15 cellular contexts compared by ENCODE assay signal in genomic region chr3:146540236-146540635, GRCh38. TPM values are rescaled to one million over a fixed set of nuclear protein-coding genes. Genes with fewer than 3 reads are reported as not detected.
DNase-seq lines count a peak whose midpoint lies in the region; ATAC-seq and TF ChIP-seq lines count a peak whose summit lies in the region.
"Had no signal": no experiment of that assay in that cellular context is flagged by ENCODE, and none has a peak within 500 bp of the region (broad histone marks: within the 10 kb centered on the region; RNA-seq: fewer than 3 reads in every experiment).

No MANE protein-coding gene starts in this region.

- intact Hi-C loops in heart right ventricle (cut with DNase I) (loop anchor here in 3 of 10 donors (5.0 to 10.0 kb wide), 3 partner anchors 33 to 375 kb away; partner anchors contain the start of genes PLOD2 (in 1 of the 3) and PLSCR2 (in 1 of the 3)), Right ventricle myocardium superior (cut with DNase I) (no loop called here), esophagus muscularis mucosa (cut with DNase I) (loop anchor here (5.0 kb wide), 1 partner anchor 73 kb away; the partner anchor contains the start of gene PLSCR2)

- H3K27ac ChIP-seq in heart right ventricle = peak overlapping the region in 7 of 10 donors; percentile 21 to 99 (median 99)
- peak overlapping the region; percentile 95 to 98 (median 95) for H3K27ac ChIP-seq in esophagus muscularis mucosa (replicated peaks in 1 of 4)
- H3K27ac ChIP-seq in tibial nerve = peak overlapping the region in 3 of 4 donors; percentile 25 to 98 (median 96)
- H3K27ac ChIP-seq: BLaER1 had no signal

- H3K4me1 ChIP-seq in heart right ventricle = peaks cover 0 to 73% (median 53%) of the 10 kb centered on the region in 9 donors
- peaks cover 31 to 77% (median 68%) of the 10 kb centered on the region in 4 donors for H3K4me1 ChIP-seq in esophagus muscularis mucosa
- peaks cover 0 to 70% (median 34%) of the 10 kb centered on the region in 4 donors for H3K4me1 ChIP-seq in tibial nerve

- ATAC-seq in heart right ventricle = no peak
- no peak for ATAC-seq in Right ventricle myocardium superior (ENCODE audit: poor library complexity)
- ATAC-seq in HG02884 (IDR thresholded peaks at IDR 0.05; ENCODE audit: unreplicated experiment) = peak; percentile 29
- no peak for ATAC-seq in HG03045 (IDR thresholded peaks at IDR 0.05; ENCODE audit: unreplicated experiment)

- no peak for TF ChIP-seq POLR2A in esophagus muscularis mucosa (IDR thresholded peaks at IDR 0.05; ENCODE audit: low read depth)
- no peak for TF ChIP-seq POLR2A in tibial nerve (IDR thresholded peaks at IDR 0.05)

- no peaks in the 10 kb centered on the region for H3K27me3 ChIP-seq in heart right ventricle
- H3K27me3 ChIP-seq in esophagus muscularis mucosa = no peaks in the 10 kb centered on the region
- H3K27me3 ChIP-seq in tibial nerve = no peaks in the 10 kb centered on the region
- H3K27me3 ChIP-seq: BLaER1, dorsolateral prefrontal cortex had no signal

- H3K9me3 ChIP-seq in heart right ventricle (no peaks in the 10 kb centered on the region), esophagus muscularis mucosa (no peaks in the 10 kb centered on the region), tibial nerve (no peaks in the 10 kb centered on the region)
- H3K9me3 ChIP-seq: BLaER1 had no signal

- peak overlapping the region in 2 of 10 donors; percentile 79 to 87 for H3K4me3 ChIP-seq in heart right ventricle
- peak overlapping the region in 1 of 4 donors; percentile 89 for H3K4me3 ChIP-seq in esophagus muscularis mucosa
- H3K4me3 ChIP-seq in tibial nerve = no peak overlapping the region
- H3K4me3 ChIP-seq: BLaER1 had no signal

- H3K36me3 ChIP-seq in heart right ventricle (peaks cover 0 to 38% (median 0%) of the 10 kb centered on the region in 9 donors), esophagus muscularis mucosa (no peaks in the 10 kb centered on the region), tibial nerve (peaks cover 0 to 3% (median 0%) of the 10 kb centered on the region in 3 donors)

- TF ChIP-seq EP300 in esophagus muscularis mucosa (IDR thresholded peaks at IDR 0.05) (no peak), tibial nerve (IDR thresholded peaks at IDR 0.05) (no peak)

- no peak for TF ChIP-seq CTCF in heart right ventricle (IDR thresholded peaks at IDR 0.05)
- no peak for TF ChIP-seq CTCF in esophagus muscularis mucosa (IDR thresholded peaks at IDR 0.05)
- TF ChIP-seq CTCF in tibial nerve (IDR thresholded peaks at IDR 0.05) = no peak

- DNase-seq in heart right ventricle (no peak), Right ventricle myocardium superior (no peak), esophagus muscularis mucosa (ENCODE audit: extremely low spot score) (no peak), tibial nerve (ENCODE audit: low spot score in 2 of 2) (no peak), NCI-H2107 treated with DMSO at 0.1 percent for 48 hours (lab: John Stamatoyannopoulos, UW; ENCODE audit: unreplicated experiment) (no peak), COLO668 (lab: John Stamatoyannopoulos, UW; ENCODE audit: unreplicated experiment) (no peak)
- DNase-seq: dorsolateral prefrontal cortex; GDM1; GOT3; IMR-90; NCI-H82; stimulated activated CD4-positive, alpha-beta T cell treated with anti-CD3 and anti-CD28 coated beads, Interleukin-15, amount 100 ng/mL, for 24 hours had no signal

- WGBS in heart right ventricle, 2 donors = 33 to 38% methylated on average over 1 of the region's 1 CpG
- 0% methylated on average over 1 of the region's 1 CpG for WGBS in esophagus muscularis mucosa
- WGBS in tibial nerve, 2 donors = 29 to 37% methylated on average over 1 of the region's 1 CpG

RNA-seq across cellular contexts. Expression of gene PLSCR1, which starts 4.2 kb away (rescaled TPM):
- total RNA-seq in heart right ventricle = 10 to 100 TPM; 11.7 to 72.6 (median 22.5) TPM
- 10 to 100 TPM; 12.1 to 16.9 TPM for polyA plus RNA-seq in heart right ventricle
- total RNA-seq in Right ventricle myocardium superior = 26.0 TPM
- 100 to 1,000 TPM in 1 of 4 donors, 10 to 100 TPM in 3; 40.7 to 221 (median 58.2) TPM for total RNA-seq in esophagus muscularis mucosa
- 100 to 1,000 TPM in 1 of 4 donors, 10 to 100 TPM in 3; 57.8 to 104 (median 68.7) TPM for total RNA-seq in tibial nerve
